ENCODE assay signal across 8 cellular contexts in the genomic region with DNA sequence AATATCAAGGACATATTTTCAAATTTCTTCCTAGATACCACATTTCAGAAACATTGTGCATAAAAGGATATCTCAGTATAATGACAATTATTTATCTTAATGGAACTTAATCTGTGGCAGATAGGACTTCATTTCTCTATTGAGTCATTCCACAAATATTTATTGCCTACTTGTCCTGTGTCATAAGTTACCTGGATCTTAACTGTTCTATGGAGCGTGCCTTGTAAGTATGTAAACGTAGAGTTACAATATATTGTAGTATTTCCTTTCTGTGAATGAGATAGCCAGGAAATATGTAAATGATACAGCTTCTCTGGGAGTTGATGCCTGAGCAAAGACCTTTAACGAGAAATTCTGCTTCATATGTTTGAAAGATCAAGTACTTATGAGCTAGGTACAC. TPM values are rescaled to one million over a fixed set of nuclear protein-coding genes. Genes with fewer than 3 reads are reported as not detected.
DNase-seq lines count a peak whose midpoint lies in the region; ATAC-seq and TF ChIP-seq lines count a peak whose summit lies in the region.
"Had no signal": no experiment of that assay in that cellular context is flagged by ENCODE, and none has a peak within 500 bp of the region (broad histone marks: within the 10 kb centered on the region; RNA-seq: fewer than 3 reads in every experiment).

No MANE protein-coding gene starts in this region.

- POLR2A ChIA-PET in RWPE1 (lab: Yijun Ruan, JAX; ENCODE audit: low non-redundant PET): no interaction called here

- H3K4me1 ChIP-seq in DOHH2 (ENCODE audit: control insufficient read depth, low read length) (peaks cover 24% of the 10 kb centered on the region), Loucy (ENCODE audit: insufficient read depth, low read length, poor library complexity, severe bottlenecking) (peaks cover 34% of the 10 kb centered on the region)

- TF ChIP-seq CTCF in DOHH2 (IDR thresholded peaks at IDR 0.05; ENCODE audit: low read depth, low read length, poor library complexity, severe bottlenecking) (no peak), Loucy (conservative IDR thresholded peaks at IDR 0.05; ENCODE audit: low read length) (no peak), endothelial cell (IDR thresholded peaks at IDR 0.05; ENCODE audit: unreplicated experiment) (no peak), progenitor cell of endocrine pancreas (IDR thresholded peaks at IDR 0.05; ENCODE audit: unreplicated experiment) (no peak), RWPE1 (conservative IDR thresholded peaks at IDR 0.05; ENCODE audit: low read depth) (no peak)

- H3K4me3 ChIP-seq in DOHH2 (ENCODE audit: low read length) (peak overlapping the region; percentile 92; the same call in 1 of the 2 replicates), Loucy (ENCODE audit: low read length, poor library complexity, severe bottlenecking) (peak overlapping the region; percentile 94)

- H3K9me3 ChIP-seq in DOHH2 (ENCODE audit: control insufficient read depth, insufficient read depth, low read length) (no peaks in the 10 kb centered on the region), Loucy (ENCODE audit: insufficient read depth, low read depth, low read length) (no peaks in the 10 kb centered on the region)

- H3K27me3 Mint-ChIP-seq in endothelial cell (ENCODE audit: unreplicated experiment) (peaks cover 9% of the 10 kb centered on the region), progenitor cell of endocrine pancreas (no peaks in the 10 kb centered on the region)

- peak overlapping the region; percentile 36 for H3K27ac Mint-ChIP-seq in endothelial cell (ENCODE audit: unreplicated experiment)
- H3K27ac Mint-ChIP-seq in progenitor cell of endocrine pancreas: peak overlapping the region; percentile 41

- H3K4me2 ChIP-seq in DOHH2 (ENCODE audit: low read length) (peak overlapping the region; percentile 81), Loucy (ENCODE audit: low read depth, low read length, poor library complexity, severe bottlenecking) (peak overlapping the region; percentile 86)

- H3K4me3 Mint-ChIP-seq in endothelial cell (ENCODE audit: unreplicated experiment) (no peak overlapping the region), progenitor cell of endocrine pancreas (ENCODE audit: low read depth) (peak overlapping the region; percentile 89)

- H3K36me3 Mint-ChIP-seq in endothelial cell (ENCODE audit: low read depth, unreplicated experiment) (peaks cover 3% of the 10 kb centered on the region), progenitor cell of endocrine pancreas (ENCODE audit: insufficient read depth) (no peaks in the 10 kb centered on the region)

- no peak overlapping the region for H2AFZ ChIP-seq in Loucy (ENCODE audit: low read length)

- H3K27me3 ChIP-seq in DOHH2 (ENCODE audit: control insufficient read depth, low read length) (no peaks in the 10 kb centered on the region), Loucy (ENCODE audit: insufficient read depth, low read length, poor library complexity, severe bottlenecking) (no peaks in the 10 kb centered on the region)

- no peaks in the 10 kb centered on the region for H3K9me2 ChIP-seq in DOHH2 (replicated peaks; ENCODE audit: control insufficient read depth, low read length)
- no peaks in the 10 kb centered on the region for H3K9me2 ChIP-seq in Loucy (replicated peaks; ENCODE audit: low read depth, low read length)

- peaks cover 23% of the 10 kb centered on the region for H4K20me1 ChIP-seq in DOHH2 (ENCODE audit: control insufficient read depth, insufficient read depth, low read depth, low read length)
- H4K20me1 ChIP-seq in Loucy (ENCODE audit: insufficient read depth, low read length, poor library complexity, severe bottlenecking): peaks cover 59% of the 10 kb centered on the region

- H3K27ac ChIP-seq in DOHH2 (ENCODE audit: low read depth, low read length) (no peak overlapping the region), RWPE1 (no peak overlapping the region)

- peak overlapping the region; percentile 74 for H3K9ac ChIP-seq in Loucy (ENCODE audit: low read depth, low read length, poor library complexity, severe bottlenecking)

- H3K36me3 ChIP-seq in DOHH2 (ENCODE audit: control insufficient read depth, low read length) (no peaks in the 10 kb centered on the region), Loucy (ENCODE audit: insufficient read depth, low read length) (no peaks in the 10 kb centered on the region)

- H3F3A ChIP-seq in DOHH2 (ENCODE audit: control insufficient read depth, insufficient read depth) (peaks cover 5% of the 10 kb centered on the region; the same call in 1 of the 2 replicates), Loucy (ENCODE audit: low read depth) (no peaks in the 10 kb centered on the region)

- CTCF ChIA-PET in RWPE1 (lab: Yijun Ruan, JAX): interaction anchor here (0.7 to 1.0 kb wide), 2 partner anchors 68 to 1628 kb away, joined by 3 to 5 read pairs; no protein-coding TSS in a partner anchor

- H3K9me3 Mint-ChIP-seq in endothelial cell (ENCODE audit: unreplicated experiment) (no peaks in the 10 kb centered on the region), progenitor cell of endocrine pancreas (ENCODE audit: low read depth) (no peaks in the 10 kb centered on the region)

- H3K79me2 ChIP-seq in DOHH2 (ENCODE audit: control insufficient read depth, low read length): peaks cover 71% of the 10 kb centered on the region
- H3K79me2 ChIP-seq in Loucy (ENCODE audit: insufficient read depth, low read length): peaks cover 70% of the 10 kb centered on the region

- no peak for ATAC-seq in HG02759 (IDR thresholded peaks at IDR 0.05; ENCODE audit: unreplicated experiment)

- H3K4me1 Mint-ChIP-seq in endothelial cell (ENCODE audit: unreplicated experiment) (peaks cover 16% of the 10 kb centered on the region), progenitor cell of endocrine pancreas (ENCODE audit: low read depth) (peaks cover 20% of the 10 kb centered on the region)

- DNase-seq in endothelial cell (ENCODE audit: low spot score): no peak
- no peak for DNase-seq in progenitor cell of endocrine pancreas (ENCODE audit: low spot score, unreplicated experiment)
- no peak for DNase-seq in globus pallidus (ENCODE audit: low spot score)
- DNase-seq in RWPE1 (ENCODE audit: low spot score): no peak
- DNase-seq: NCI-H2029 had no signal

RNA-seq across cellular contexts. Expression of gene AGFG1, which starts 2.5 kb away (rescaled TPM):
- total RNA-seq in endothelial cell (ENCODE audit: unreplicated experiment) (70.9 TPM), progenitor cell of endocrine pancreas (74.5 and 82.2 TPM in 2 replicates)
